8 cellular contexts compared by ENCODE assay signal in genomic region chr17:59330314-59330942, GRCh38.
DNase-seq lines count a peak whose midpoint lies in the region; ATAC-seq and TF ChIP-seq lines count a peak whose summit lies in the region.

No MANE protein-coding gene starts in this region.

- TF ChIP-seq POLR2A in erythroblast (IDR thresholded peaks at IDR 0.05; ENCODE audit: low read length) = peak; percentile 7

- no peaks in the 10 kb centered on the region for H3K36me3 ChIP-seq in NT2/D1 (ENCODE audit: insufficient read depth, insufficient read length, low read length)

- peaks cover 65% of the 10 kb centered on the region for H3K4me1 Mint-ChIP-seq in nephron progenitor cell

- peaks cover 26% of the 10 kb centered on the region for H3K27me3 Mint-ChIP-seq in nephron progenitor cell (ENCODE audit: low read depth, poor library complexity)

- H3K9me3 Mint-ChIP-seq in nephron progenitor cell = no peaks in the 10 kb centered on the region

- H3K9me3 ChIP-seq in NT2/D1 (ENCODE audit: insufficient read depth, low read length) = no peaks in the 10 kb centered on the region

- peak overlapping the region; percentile 15 for H3K9ac ChIP-seq in NT2/D1 (ENCODE audit: insufficient read length, low read depth)

- H3K4me3 ChIP-seq in NT2/D1 (ENCODE audit: insufficient read length, low read depth) = no peak overlapping the region

- DNase-seq in DMS53 (lab: John Stamatoyannopoulos, UW) (peak; percentile 90), NT2/D1 (ENCODE audit: low read depth, low spot score) (no peak), erythroblast (lab: John Stamatoyannopoulos, UW) (peak in 1 of 2 experiments; percentile 24), nephron progenitor cell (peak; percentile 32), NCI-H2107 treated with DMSO at 0.1 percent for 48 hours (lab: John Stamatoyannopoulos, UW; ENCODE audit: unreplicated experiment) (no peak), NOMO-1 (lab: John Stamatoyannopoulos, UW; ENCODE audit: unreplicated experiment in 2 of 2) (no peak)
- DNase-seq in activated CD4-positive, alpha-beta T cell treated with anti-CD3 and anti-CD28 coated beads, Interleukin-2, amount 50 U/mL, for 4 hours = no peak

- TF ChIP-seq CTCF in nephron progenitor cell (IDR thresholded peaks at IDR 0.05) = no peak

- H3K36me3 Mint-ChIP-seq in nephron progenitor cell (ENCODE audit: low read depth) = no peaks in the 10 kb centered on the region

- peak overlapping the region; percentile 92 for H3K27ac Mint-ChIP-seq in nephron progenitor cell

- peaks cover 11% of the 10 kb centered on the region for H3K4me1 ChIP-seq in NT2/D1 (ENCODE audit: insufficient read depth, insufficient read length)

- ATAC-seq in GM18861 (IDR thresholded peaks at IDR 0.05; ENCODE audit: unreplicated experiment) = no peak

- peak overlapping the region; percentile 74 for H3K4me3 Mint-ChIP-seq in nephron progenitor cell

- H3K27me3 ChIP-seq in NT2/D1 (ENCODE audit: insufficient read depth, insufficient read length) = peaks cover 23% of the 10 kb centered on the region

Comparison
In these comparisons a context has a peak if more than half of its experiments do, and no peak if none do; other contexts are left out.
1. DNase-seq: peak in DMS53 (single experiment) and nephron progenitor cell (single experiment); none in NT2/D1 (single experiment), NCI-H2107 treated with DMSO at 0.1 percent for 48 hours (single experiment), NOMO-1 (0 of 2) and activated CD4-positive, alpha-beta T cell treated with anti-CD3 and anti-CD28 coated beads, Interleukin-2, amount 50 U/mL, for 4 hours (0 of 2).